18 cellular contexts compared by ENCODE assay signal in the genomic region with DNA sequence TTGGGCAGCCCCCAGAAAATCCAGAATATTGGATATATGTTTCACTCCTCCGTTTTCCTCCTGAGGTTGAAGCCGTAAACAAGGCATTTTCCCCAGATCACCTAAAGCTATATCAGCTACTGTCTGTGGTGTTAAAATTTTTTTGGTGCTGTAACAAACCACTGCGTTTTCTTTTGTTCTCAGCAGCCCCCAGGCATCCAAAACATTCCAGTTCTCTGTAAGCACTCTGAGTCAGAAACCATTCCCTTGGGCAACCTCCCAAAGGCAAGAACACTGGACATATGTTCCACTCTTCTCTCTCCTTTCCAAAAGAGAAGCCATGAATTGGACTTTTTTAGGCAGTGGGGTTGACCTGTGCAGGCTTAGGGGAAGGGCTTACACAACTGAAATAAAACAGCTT.
"Had no signal": no experiment of that assay in that cellular context is flagged by ENCODE, and none has a peak within 500 bp of the region (broad histone marks: within the 10 kb centered on the region; RNA-seq: fewer than 3 reads in every experiment).

No MANE protein-coding gene starts in this region.

- H3K36me3 ChIP-seq: neural progenitor cell, stomach, thoracic aorta had no signal

- H3K4me3 ChIP-seq: lung, neural progenitor cell, stomach, thoracic aorta had no signal

- H3K9me3 ChIP-seq: thoracic aorta had no signal

- H3K27me3 ChIP-seq: neural progenitor cell, stomach had no signal

- DNase-seq: activated CD4-positive, alpha-beta T cell treated with anti-CD3 and anti-CD28 coated beads, Interleukin-2, amount 50 U/mL, for 1 hour; activated CD8-positive, alpha-beta memory T cell treated with anti-CD3 and anti-CD28 coated beads for 24 hours; activated naive CD8-positive, alpha-beta T cell treated with anti-CD3 and anti-CD28 coated beads for 36 hours; amygdala; dermis blood vessel endothelial cell; head of caudate nucleus; immature natural killer cell; left cardiac atrium; midbrain; naive B cell; stimulated activated CD4-positive, alpha-beta T cell treated with anti-CD3 and anti-CD28 coated beads, Interleukin-12 subunit alpha, Interleukin-12 subunit beta, amount 100 ng/mL, for 4 hours; stimulated activated CD4-positive, alpha-beta T cell treated with anti-CD3 and anti-CD28 coated beads, Interleukin-2, amount 100 ng/mL, for 24 hours; stomach had no signal

- ATAC-seq: activated CD4-positive, CD25-positive, alpha-beta regulatory T cell treated with anti-CD3 and anti-CD28 coated beads, Interleukin-2, amount 50 U/mL, for 24 hours; esophagus mucosa; left cardiac atrium had no signal
